10 cellular contexts compared by ENCODE assay signal in the genomic region with DNA sequence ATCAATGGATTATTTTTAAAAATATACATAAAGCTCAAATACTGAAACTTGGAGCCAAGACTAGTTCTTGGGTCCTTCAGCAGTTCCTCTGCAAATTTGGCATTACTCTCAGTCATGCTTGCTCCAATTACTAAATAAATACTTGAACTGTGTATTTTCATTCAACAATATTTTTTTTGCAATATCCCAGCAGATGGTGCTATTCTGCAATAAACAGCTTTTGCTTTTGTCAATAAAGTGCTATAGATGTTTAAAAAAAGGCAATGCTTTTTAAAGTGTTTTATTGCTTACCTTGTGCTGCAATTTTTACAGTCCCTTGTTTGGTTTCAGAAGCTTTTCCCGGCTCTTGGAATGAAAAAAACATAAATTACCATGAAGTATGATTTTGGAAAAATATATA.
DNase-seq lines count a peak whose midpoint lies in the region; ATAC-seq, FAIRE-seq and TF ChIP-seq lines count a peak whose summit lies in the region.
"Had no signal": no experiment of that assay in that cellular context is flagged by ENCODE, and none has a peak within 500 bp of the region (broad histone marks: within the 10 kb centered on the region; RNA-seq: fewer than 3 reads in every experiment).

No MANE protein-coding gene starts in this region.

- H3K4me3 ChIP-seq in SK-N-MC (peak overlapping the region; percentile 74), liver (ENCODE audit: low read depth in 1 of 3, low read length in 3 of 3) (no peak overlapping the region)
- H3K4me3 ChIP-seq: lung had no signal

- H3K9ac ChIP-seq in SK-N-MC (ENCODE audit: insufficient read length) (peak overlapping the region; percentile 72), liver (ENCODE audit: low read depth in 1 of 2, low read length in 2 of 2) (no peak overlapping the region)

- H3K36me3 ChIP-seq in SK-N-MC (ENCODE audit: insufficient read depth, low read length) (no peaks in the 10 kb centered on the region), liver (ENCODE audit: control insufficient read depth in 4 of 4, insufficient read depth in 3 of 4, low read depth in 1 of 4, low read length in 3 of 4) (no peaks in the 10 kb centered on the region)

- peaks cover 0 to 12% (median 0%) of the 10 kb centered on the region in 4 donors for H3K27me3 ChIP-seq in liver (ENCODE audit: control insufficient read depth in 4 of 4, insufficient read depth in 4 of 4, low read length in 3 of 4)

- no peak for FAIRE-seq in urothelium cell line (lab: Jason Lieb, UNC)
- FAIRE-seq: GM18507 had no signal

- intact Hi-C loops in left cardiac atrium (cut with DNase I): no loop called here

- ATAC-seq in left cardiac atrium (no peak), HG02970 (IDR thresholded peaks at IDR 0.05; ENCODE audit: low FRiP score, unreplicated experiment) (no peak)

- H3K9me3 ChIP-seq in SK-N-MC (ENCODE audit: low read depth, low read length) (no peaks in the 10 kb centered on the region), liver (ENCODE audit: control insufficient read depth in 4 of 4, low read length in 3 of 4) (no peaks in the 10 kb centered on the region)

- no peak for TF ChIP-seq CTCF in liver (IDR thresholded peaks at IDR 0.05; ENCODE audit: low read depth, low read length, missing input control)

- H3K4me1 ChIP-seq in liver (ENCODE audit: control insufficient read depth in 4 of 4, insufficient read depth in 4 of 4, low read length in 3 of 4): no peaks in the 10 kb centered on the region

- peak; percentile 21 to 57 for TF ChIP-seq RAD21 in liver (IDR thresholded peaks at IDR 0.05)

- H3K27ac ChIP-seq in SK-N-MC: peak overlapping the region; percentile 92
- H3K27ac ChIP-seq in liver (ENCODE audit: low read depth in 1 of 2, low read length in 2 of 2): no peak overlapping the region

- DNase-seq in DMS153 treated with DMSO at 0.1 percent for 48 hours (lab: John Stamatoyannopoulos, UW; ENCODE audit: unreplicated experiment) (peak; percentile 74), NCI-H1092 treated with DMSO at 0.1 percent for 48 hours (lab: John Stamatoyannopoulos, UW) (peak; percentile 79), SK-N-MC (ENCODE audit: low read depth, low spot score) (peak; percentile 75), kidney glomerular epithelial cell (lab: John Stamatoyannopoulos, UW) (no peak), urothelium cell line (ENCODE audit: low spot score) (no peak), left cardiac atrium (no peak)

- 46% methylated on average over 1 of the region's 1 CpG for WGBS in liver

TF ChIP-seq in liver, 16 proteins besides CTCF, POLR2A, EP300 and RAD21:
- TF ChIP-seq HNF4A (conservative IDR thresholded peaks at IDR 0.05) (no peak), FOXA2 (IDR thresholded peaks at IDR 0.05) (peak; percentile 4), FOXA1 (IDR thresholded peaks at IDR 0.05) (no peak)
- TF ChIP-seq, protein P1, sequence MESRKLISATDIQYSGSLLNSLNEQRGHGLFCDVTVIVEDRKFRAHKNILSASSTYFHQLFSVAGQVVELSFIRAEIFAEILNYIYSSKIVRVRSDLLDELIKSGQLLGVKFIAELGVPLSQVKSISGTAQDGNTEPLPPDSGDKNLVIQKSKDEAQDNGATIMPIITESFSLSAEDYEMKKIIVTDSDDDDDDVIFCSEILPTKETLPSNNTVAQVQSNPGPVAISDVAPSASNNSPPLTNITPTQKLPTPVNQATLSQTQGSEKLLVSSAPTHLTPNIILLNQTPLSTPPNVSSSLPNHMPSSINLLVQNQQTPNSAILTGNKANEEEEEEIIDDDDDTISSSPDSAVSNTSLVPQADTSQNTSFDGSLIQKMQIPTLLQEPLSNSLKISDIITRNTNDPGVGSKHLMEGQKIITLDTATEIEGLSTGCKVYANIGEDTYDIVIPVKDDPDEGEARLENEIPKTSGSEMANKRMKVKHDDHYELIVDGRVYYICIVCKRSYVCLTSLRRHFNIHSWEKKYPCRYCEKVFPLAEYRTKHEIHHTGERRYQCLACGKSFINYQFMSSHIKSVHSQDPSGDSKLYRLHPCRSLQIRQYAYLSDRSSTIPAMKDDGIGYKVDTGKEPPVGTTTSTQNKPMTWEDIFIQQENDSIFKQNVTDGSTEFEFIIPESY (IDR thresholded peaks at IDR 0.05): no peak

Comparison
In these comparisons a context has a peak if more than half of its experiments do, and no peak if none do; other contexts are left out.
1. DNase-seq: peak in DMS153 treated with DMSO at 0.1 percent for 48 hours (single experiment), NCI-H1092 treated with DMSO at 0.1 percent for 48 hours (single experiment) and SK-N-MC (single experiment); none in kidney glomerular epithelial cell (single experiment), urothelium cell line (single experiment) and left cardiac atrium (single experiment).